In genomic region chr18:8803957-8804356, GRCh38 we compare ENCODE assay signal across 26 cellular contexts.
"Had no signal": no experiment of that assay in that cellular context is flagged by ENCODE, and none has a peak within 500 bp of the region (broad histone marks: within the 10 kb centered on the region; RNA-seq: fewer than 3 reads in every experiment).

No MANE protein-coding gene starts in this region.

- H3K9me3 ChIP-seq: neutrophil, pancreas, prostate gland, right atrium auricular region, right lobe of liver, sigmoid colon, stomach, thoracic aorta, thyroid gland, tibial nerve, upper lobe of left lung, vagina had no signal

- H3K36me3 ChIP-seq: neutrophil, pancreas, prostate gland, right atrium auricular region, right lobe of liver, thoracic aorta, thyroid gland, upper lobe of left lung had no signal

- H3K4me1 ChIP-seq: prostate gland, right atrium auricular region, thyroid gland, tibial nerve, upper lobe of left lung, vagina had no signal

- H3K27ac ChIP-seq: neutrophil, pancreas, prostate gland, right atrium auricular region, right lobe of liver, stomach, thoracic aorta, thyroid gland, tibial nerve, upper lobe of left lung, vagina had no signal

- ATAC-seq: natural killer cell treated with Interleukin-12 subunit alpha and Interleukin-12 subunit beta and Interleukin-15 and Interleukin-18, amount 100 ng/mL, for 72 hours; pancreas; right lobe of liver; stimulated activated effector memory CD8-positive, alpha-beta T cell treated with anti-CD3 and anti-CD28 coated beads, Interleukin-12 subunit alpha, Interleukin-12 subunit beta, amount 100 ng/mL, for 72 hours; stimulated activated naive B cell treated with anti-CD40 and anti-IgM and Interleukin-4, amounts not matched to agents 10 μg/mL and 1 μg/mL and 100 μg/mL, for 72 hours had no signal

- FAIRE-seq: pancreas, small intestine, urothelium cell line had no signal

- H3K4me3 ChIP-seq: pancreas, prostate gland, right atrium auricular region, right lobe of liver, sigmoid colon, stomach, thoracic aorta, thyroid gland, tibial nerve, upper lobe of left lung, vagina had no signal

- DNase-seq: nephron progenitor cell; nucleus accumbens; pancreas; retina; right lobe of liver; sigmoid colon; small intestine; stimulated activated CD4-positive, alpha-beta T cell treated with anti-CD3 and anti-CD28 coated beads, Interleukin-15, amount 100 ng/mL, for 24 hours; stimulated activated CD4-positive, alpha-beta T cell treated with anti-CD3 and anti-CD28 coated beads, Interleukin-2, amount 100 ng/mL, for 24 hours; stimulated activated CD4-positive, alpha-beta T cell treated with anti-CD3 and anti-CD28 coated beads, Interleukin-2, amount 100 ng/mL, for 48 hours; stimulated activated CD4-positive, alpha-beta T cell treated with anti-CD3 and anti-CD28 coated beads, Interleukin-4, amount 100 ng/mL, for 24 hours; stimulated activated naive B cell treated with anti-CD40 and anti-IgM and Interleukin-4, amounts not matched to agents 10 μg/mL and 1 μg/mL and 100 μg/mL, for 72 hours; stimulated activated naive CD4-positive, alpha-beta T cell treated with Interleukin-2 at 50 U/mL for 16 hours; stomach; thyroid gland; trophoblast cell; upper lobe of left lung had no signal

- H3K27me3 ChIP-seq: neutrophil, pancreas, right atrium auricular region, right lobe of liver, sigmoid colon, stomach, thyroid gland, tibial nerve, upper lobe of left lung, vagina had no signal
